In the genomic region with DNA sequence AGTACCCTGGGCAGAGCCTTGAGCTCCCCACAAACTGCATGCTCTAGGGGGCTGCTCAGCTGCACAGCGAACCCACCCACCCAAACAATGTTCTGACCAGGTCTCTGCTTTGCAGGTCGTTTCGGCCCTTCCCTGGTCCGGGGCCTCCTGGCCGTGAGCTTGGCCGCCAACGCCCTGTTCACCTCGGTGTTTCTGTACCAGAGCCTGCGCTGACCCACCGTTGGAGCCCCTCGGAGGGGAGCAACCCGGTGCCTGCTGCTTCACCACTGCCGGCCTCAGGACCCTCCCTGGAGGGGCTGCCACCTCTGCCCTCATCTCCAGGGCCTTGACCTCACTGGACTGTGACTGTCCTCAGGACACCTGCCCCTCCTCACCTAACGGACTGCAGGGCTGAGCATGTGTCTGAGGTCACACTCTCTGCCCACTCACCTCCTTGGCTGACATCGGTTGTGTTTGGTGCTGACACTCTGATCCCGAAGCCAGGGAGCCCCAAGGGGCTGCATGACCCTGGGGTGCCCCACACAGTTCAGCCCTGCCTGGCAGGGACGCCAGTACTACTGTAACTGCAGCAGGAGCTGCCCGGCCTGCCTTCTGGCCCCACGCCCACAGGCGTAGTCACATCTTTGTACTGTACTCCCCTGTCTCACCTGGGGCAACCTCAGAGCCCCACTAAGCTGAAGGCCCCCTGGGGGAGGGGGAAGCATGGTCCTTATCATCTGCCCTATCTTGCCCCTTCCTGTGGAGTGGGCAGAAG, we compare ENCODE assay signal across 1 cellular context.
TF ChIP-seq lines count a peak whose summit lies in the region.

No MANE protein-coding gene starts in this region.

TF ChIP-seq in IMR-90, 13 proteins besides CTCF, POLR2A, EP300 and RAD21:
- TF ChIP-seq MAZ (IDR thresholded peaks at IDR 0.05; ENCODE audit: borderline replicate concordance, low read depth, low read length): no peak
- TF ChIP-seq, protein P1, sequence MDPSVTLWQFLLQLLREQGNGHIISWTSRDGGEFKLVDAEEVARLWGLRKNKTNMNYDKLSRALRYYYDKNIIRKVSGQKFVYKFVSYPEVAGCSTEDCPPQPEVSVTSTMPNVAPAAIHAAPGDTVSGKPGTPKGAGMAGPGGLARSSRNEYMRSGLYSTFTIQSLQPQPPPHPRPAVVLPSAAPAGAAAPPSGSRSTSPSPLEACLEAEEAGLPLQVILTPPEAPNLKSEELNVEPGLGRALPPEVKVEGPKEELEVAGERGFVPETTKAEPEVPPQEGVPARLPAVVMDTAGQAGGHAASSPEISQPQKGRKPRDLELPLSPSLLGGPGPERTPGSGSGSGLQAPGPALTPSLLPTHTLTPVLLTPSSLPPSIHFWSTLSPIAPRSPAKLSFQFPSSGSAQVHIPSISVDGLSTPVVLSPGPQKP (IDR thresholded peaks at IDR 0.05; ENCODE audit: borderline replicate concordance, low read depth, low read length): no peak
- TF ChIP-seq RCOR1 (IDR thresholded peaks at IDR 0.05; ENCODE audit: insufficient replicate concordance, low read length): no peak
- TF ChIP-seq BHLHE40 (IDR thresholded peaks at IDR 0.05; ENCODE audit: low read depth, low read length): no peak
- no peak for TF ChIP-seq FOS (IDR thresholded peaks at IDR 0.05; ENCODE audit: low read depth, low read length)
- no peak for TF ChIP-seq CHD1 (IDR thresholded peaks at IDR 0.05; ENCODE audit: low read depth, low read length)
